10 cellular contexts compared by ENCODE assay signal in the genomic region with DNA sequence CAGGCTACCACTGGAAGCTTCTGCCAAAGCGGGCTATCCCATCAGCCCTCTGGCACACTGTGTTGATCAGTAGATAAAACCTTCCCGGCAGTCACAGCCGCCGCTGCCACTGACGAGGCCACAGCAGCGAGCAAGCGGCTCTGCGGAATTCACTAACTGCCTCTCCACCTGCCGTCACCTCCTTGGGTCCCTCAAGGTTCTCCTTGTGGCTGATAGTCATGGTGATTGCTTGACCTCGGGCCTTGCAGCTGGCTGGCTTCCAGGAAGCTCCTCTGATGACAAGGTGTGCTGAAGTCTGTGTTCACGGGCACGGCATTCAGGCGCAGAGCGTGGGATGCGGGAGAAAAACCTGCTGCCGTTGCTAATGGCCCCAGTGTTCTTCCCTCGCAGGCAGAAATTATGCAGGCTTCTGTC.
DNase-seq lines count a peak whose midpoint lies in the region; ATAC-seq and TF ChIP-seq lines count a peak whose summit lies in the region.
"Had no signal": no experiment of that assay in that cellular context is flagged by ENCODE, and none has a peak within 500 bp of the region (broad histone marks: within the 10 kb centered on the region; RNA-seq: fewer than 3 reads in every experiment).

No MANE protein-coding gene starts in this region.

- H3K4me1 ChIP-seq in Panc1 (ENCODE audit: control insufficient read depth, insufficient read depth, low read length) (peaks cover 17% of the 10 kb centered on the region), esophagus squamous epithelium (peaks cover 0 to 34% (median 0%) of the 10 kb centered on the region in 3 donors), esophagus muscularis mucosa (no peaks in the 10 kb centered on the region), psoas muscle (no peaks in the 10 kb centered on the region)
- H3K4me1 ChIP-seq: ascending aorta had no signal

- no peak for TF ChIP-seq POLR2A in esophagus squamous epithelium (IDR thresholded peaks at IDR 0.05)
- TF ChIP-seq POLR2A in esophagus muscularis mucosa (IDR thresholded peaks at IDR 0.05; ENCODE audit: low read depth), result no peak

- H3K4me3 ChIP-seq in Panc1 (ENCODE audit: low read depth in 2 of 2, low read length in 2 of 2) (peak overlapping the region; percentile 41 to 67), esophagus squamous epithelium (peak overlapping the region; percentile 12 to 44 (median 32)), retinal pigment epithelial cell (ENCODE audit: low read length) (peak overlapping the region; percentile 36), esophagus muscularis mucosa (no peak overlapping the region), psoas muscle (no peak overlapping the region)
- H3K4me3 ChIP-seq: ascending aorta had no signal

- in situ Hi-C loops in Panc1 (cut with HindIII; ENCODE audit: low pct_unique_long_range_greater_than_20kb, low sequenced_read_pairs), result no loop called here

- WGBS in esophagus squamous epithelium, 2 donors, result 22 to 65% methylated on average over 4 to 10 of the region's 17 CpGs
- WGBS in esophagus muscularis mucosa, result 45% methylated on average over 13 of the region's 17 CpGs
- WGBS in psoas muscle, 3 donors, result 15 to 39% (median 32%) methylated on average over 17 of the region's 17 CpGs

- H3K27ac ChIP-seq in Panc1 (ENCODE audit: low read length) (peak overlapping the region; percentile 82), esophagus squamous epithelium (peak overlapping the region in 3 of 4 donors; percentile 66 to 74 (median 69)), esophagus muscularis mucosa (replicated peaks in 1 of 4) (no peak overlapping the region), psoas muscle (no peak overlapping the region)
- H3K27ac ChIP-seq: ascending aorta had no signal

- intact Hi-C loops in Panc1 (cut with micrococcal nuclease; ENCODE audit: unreplicated experiment), result no loop called here
- intact Hi-C loops in esophagus squamous epithelium (cut with DNase I), result no loop called here
- intact Hi-C loops in esophagus muscularis mucosa (cut with DNase I), result no loop called here
- intact Hi-C loops in psoas muscle (cut with DNase I), result no loop called here

- no peak for TF ChIP-seq EP300 in esophagus muscularis mucosa (IDR thresholded peaks at IDR 0.05)

- CTCF ChIA-PET in Panc1 (lab: Charles Lee), result interaction anchor here (0.6 to 0.7 kb wide), 2 partner anchors 70 to 325 kb away, joined by 4 to 5 read pairs; no protein-coding TSS in a partner anchor

- H3K27me3 ChIP-seq in Panc1 (ENCODE audit: control insufficient read depth, insufficient read depth, low read length), result no peaks in the 10 kb centered on the region
- H3K27me3 ChIP-seq in esophagus squamous epithelium, result no peaks in the 10 kb centered on the region
- no peaks in the 10 kb centered on the region for H3K27me3 ChIP-seq in esophagus muscularis mucosa
- H3K27me3 ChIP-seq in psoas muscle (ENCODE audit: insufficient read depth in 3 of 3, low read length in 2 of 3), result peaks cover 0 to 4% (median 0%) of the 10 kb centered on the region in 3 donors
- H3K27me3 ChIP-seq: ascending aorta had no signal

- TF ChIP-seq CTCF in Panc1 (IDR thresholded peaks at IDR 0.05) (no peak), esophagus squamous epithelium (IDR thresholded peaks at IDR 0.05) (no peak), retinal pigment epithelial cell (conservative IDR thresholded peaks at IDR 0.05; ENCODE audit: low read depth, low read length) (no peak), esophagus muscularis mucosa (IDR thresholded peaks at IDR 0.05) (no peak), psoas muscle (IDR thresholded peaks at IDR 0.05) (no peak)

- POLR2A ChIA-PET in Panc1 (lab: Charles Lee), result interaction anchor here (0.6 to 0.7 kb wide), 2 partner anchors 28 to 275 kb away, joined by 3 to 4 read pairs; no protein-coding TSS in a partner anchor

- no TSS peak for BruUV-seq in Panc1 (replicated peaks; lab: Mats Ljungman, UMichigan)

- DNase-seq in LoVo (ENCODE audit: low spot score) (peak; percentile 38), Panc1 (ENCODE audit: low read depth, low spot score) (no peak), esophagus squamous epithelium (lab: John Stamatoyannopoulos, UW) (no peak), retinal pigment epithelial cell (ENCODE audit: low read depth) (no peak), esophagus muscularis mucosa (ENCODE audit: extremely low spot score) (no peak), psoas muscle (no peak)
- no peak for DNase-seq in activated CD8-positive, alpha-beta memory T cell treated with anti-CD3 and anti-CD28 coated beads, Interleukin-2, amount 50 U/mL, for 4 hours
- DNase-seq: activated CD8-positive, alpha-beta T cell treated with anti-CD3 and anti-CD28 coated beads, Interleukin-2, amount 10 ng/mL, durations not matched to agents 7 days and 5 days had no signal

- H3K9me3 ChIP-seq in Panc1 (ENCODE audit: control insufficient read depth, insufficient read depth, low read depth, low read length) (no peaks in the 10 kb centered on the region), esophagus squamous epithelium (no peaks in the 10 kb centered on the region), esophagus muscularis mucosa (no peaks in the 10 kb centered on the region), psoas muscle (no peaks in the 10 kb centered on the region)
- H3K9me3 ChIP-seq: ascending aorta had no signal

- H3K36me3 ChIP-seq in Panc1 (ENCODE audit: control insufficient read depth, insufficient read depth, low read length) (no peaks in the 10 kb centered on the region), esophagus squamous epithelium (no peaks in the 10 kb centered on the region), esophagus muscularis mucosa (no peaks in the 10 kb centered on the region), psoas muscle (ENCODE audit: insufficient read depth in 1 of 2, low read depth in 1 of 2) (no peaks in the 10 kb centered on the region)
- H3K36me3 ChIP-seq: ascending aorta had no signal

- peak; percentile 92 for ATAC-seq in Panc1
- ATAC-seq in GM19023 (IDR thresholded peaks at IDR 0.05; ENCODE audit: unreplicated experiment), result no peak
- no peak for ATAC-seq in psoas muscle
- ATAC-seq: activated CD8-positive, alpha-beta T cell treated with anti-CD3 and anti-CD28 coated beads, Interleukin-2, amount 10 ng/mL, durations not matched to agents 7 days and 5 days had no signal

Comparison
In these comparisons a context has a peak if more than half of its experiments do, and no peak if none do; other contexts are left out.
1. H3K27ac ChIP-seq: peak in Panc1 (single experiment) and esophagus squamous epithelium (3 of 4); none in esophagus muscularis mucosa (0 of 4) and psoas muscle (single experiment).
2. H3K4me3 ChIP-seq: peak in Panc1 (2 of 2), esophagus squamous epithelium (4 of 4) and retinal pigment epithelial cell (single experiment); none in esophagus muscularis mucosa (0 of 4) and psoas muscle (single experiment).